19 cellular contexts compared by ENCODE assay signal in the genomic region with DNA sequence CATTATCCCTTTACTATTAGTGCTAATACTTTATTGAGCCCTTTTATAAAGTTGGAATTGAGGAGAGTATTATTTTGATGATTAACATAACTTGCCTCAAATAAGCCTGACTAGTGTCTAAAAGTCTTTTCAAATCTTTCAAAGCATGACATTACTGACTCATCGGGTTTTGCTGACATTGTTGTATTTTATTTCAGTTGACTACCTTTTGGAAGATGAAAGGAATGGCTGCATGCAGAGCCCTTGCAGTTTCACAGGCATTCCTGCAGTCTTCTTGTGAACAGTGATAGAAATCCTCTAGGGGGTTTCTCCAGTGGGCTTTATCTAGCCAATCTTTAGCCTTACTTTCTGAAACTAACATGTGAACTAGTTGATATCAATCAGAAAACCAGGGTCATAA. TPM values are rescaled to one million over a fixed set of nuclear protein-coding genes. Genes with fewer than 3 reads are reported as not detected.
DNase-seq lines count a peak whose midpoint lies in the region; ATAC-seq, FAIRE-seq and TF ChIP-seq lines count a peak whose summit lies in the region.
"Had no signal": no experiment of that assay in that cellular context is flagged by ENCODE, and none has a peak within 500 bp of the region (broad histone marks: within the 10 kb centered on the region; RNA-seq: fewer than 3 reads in every experiment).

No MANE protein-coding gene starts in this region.

- ATAC-seq in esophagus mucosa, result peak; percentile 86
- no peak for ATAC-seq in HG02938 (IDR thresholded peaks at IDR 0.05; ENCODE audit: unreplicated experiment)
- ATAC-seq: natural killer cell, right cardiac atrium had no signal

- H3K4me1 Mint-ChIP-seq in neural crest cell, result peaks cover 27% of the 10 kb centered on the region
- H3K4me1 Mint-ChIP-seq: activated CD4-positive, alpha-beta T cell treated with anti-CD3 and anti-CD28 coated beads, Interleukin-2, amount 10 ng/mL, durations not matched to agents 24 days and 14 days; natural killer cell had no signal

- FAIRE-seq in RCC 7860 (lab: Jason Lieb, UNC), result peak; percentile 84
- FAIRE-seq: frontal cortex had no signal

- H3K36me3 Mint-ChIP-seq in neural crest cell (ENCODE audit: low read depth), result peaks cover 4% of the 10 kb centered on the region
- H3K36me3 Mint-ChIP-seq: activated naive CD4-positive, alpha-beta T cell treated with anti-CD3 and anti-CD28 coated beads, Interleukin-2, amount 10 ng/mL, durations not matched to agents 7 days and 5 days; natural killer cell had no signal

- no peak overlapping the region for H3K27ac Mint-ChIP-seq in neural crest cell (ENCODE audit: unreplicated experiment)
- H3K27ac Mint-ChIP-seq: activated CD4-positive, alpha-beta T cell treated with anti-CD3 and anti-CD28 coated beads, Interleukin-2, amount 10 ng/mL, durations not matched to agents 24 days and 14 days; activated naive CD4-positive, alpha-beta T cell treated with anti-CD3 and anti-CD28 coated beads, Interleukin-2, amount 10 ng/mL, durations not matched to agents 7 days and 5 days; natural killer cell had no signal

- TF ChIP-seq CTCF in neural crest cell (conservative IDR thresholded peaks at IDR 0.05), result peak; percentile 16

- peaks cover 10% of the 10 kb centered on the region for H3K27me3 Mint-ChIP-seq in neural crest cell (ENCODE audit: low read depth)

- peaks cover 4% of the 10 kb centered on the region for H3K9me3 Mint-ChIP-seq in neural crest cell
- H3K9me3 Mint-ChIP-seq: activated CD4-positive, alpha-beta T cell treated with anti-CD3 and anti-CD28 coated beads, Interleukin-2, amount 10 ng/mL, durations not matched to agents 24 days and 14 days; activated naive CD4-positive, alpha-beta T cell treated with anti-CD3 and anti-CD28 coated beads, Interleukin-2, amount 10 ng/mL, durations not matched to agents 7 days and 5 days; natural killer cell had no signal

- DNase-seq in Daoy (ENCODE audit: low read depth) (peak; percentile 15), RCC 7860 (ENCODE audit: low spot score) (peak; percentile 41), neural crest cell (ENCODE audit: low read depth, low spot score) (no peak), NCI-H187 (lab: John Stamatoyannopoulos, UW) (no peak), T-helper 9 cell (no peak), NCI-H82 (lab: John Stamatoyannopoulos, UW) (no peak)
- DNase-seq: activated CD4-positive, alpha-beta T cell treated with anti-CD3 and anti-CD28 coated beads, Interleukin-2, amount 10 ng/mL, durations not matched to agents 24 days and 14 days; activated naive CD4-positive, alpha-beta T cell treated with anti-CD3 and anti-CD28 coated beads, Interleukin-2, amount 10 ng/mL, durations not matched to agents 7 days and 5 days; activated T-cell treated with anti-CD3 and anti-CD28 coated beads for 4 hours; MV-4-11; natural killer cell; NCI-H2029 treated with DMSO at 0.1 percent for 48 hours; NCI-H524 treated with DMSO at 0.1 percent for 48 hours; PC-9; right cardiac atrium; stimulated activated CD4-positive, alpha-beta T cell treated with anti-CD3 and anti-CD28 coated beads, Interleukin-2, amount 100 ng/mL, for 24 hours had no signal

- H3K4me3 Mint-ChIP-seq in neural crest cell, result no peak overlapping the region
- H3K4me3 Mint-ChIP-seq: activated CD4-positive, alpha-beta T cell treated with anti-CD3 and anti-CD28 coated beads, Interleukin-2, amount 10 ng/mL, durations not matched to agents 24 days and 14 days; activated naive CD4-positive, alpha-beta T cell treated with anti-CD3 and anti-CD28 coated beads, Interleukin-2, amount 10 ng/mL, durations not matched to agents 7 days and 5 days; natural killer cell had no signal

RNA-seq across cellular contexts. Expression of gene TMEM61, which starts 43.0 kb away (rescaled TPM):
- total RNA-seq in Daoy (2014; rRNA removed; shearing (Covaris generic)), result not detected in 2 replicates
- total RNA-seq in esophagus mucosa (1.4 TPM), neural crest cell (not detected in 2 replicates)
- total RNA-seq: activated CD4-positive, alpha-beta T cell treated with anti-CD3 and anti-CD28 coated beads, Interleukin-2, amount 10 ng/mL, durations not matched to agents 24 days and 14 days; frontal cortex; natural killer cell; right cardiac atrium had no signal

RNA-seq across cellular contexts. Expression of gene DHCR24, which starts 50.5 kb away (rescaled TPM):
- 91.9 and 121 TPM in 2 replicates for total RNA-seq in Daoy (2014; rRNA removed; shearing (Covaris generic))
- 530 TPM for total RNA-seq in esophagus mucosa
- 396 and 417 TPM in 2 replicates for total RNA-seq in neural crest cell

Comparison
In these comparisons a context has a peak if more than half of its experiments do, and no peak if none do; other contexts are left out.
1. DNase-seq: peak in Daoy (single experiment) and RCC 7860 (single experiment); none in neural crest cell (single experiment), NCI-H187 (0 of 2), T-helper 9 cell (single experiment) and NCI-H82 (single experiment).